ENCODE assay signal across 8 cellular contexts in the genomic region with DNA sequence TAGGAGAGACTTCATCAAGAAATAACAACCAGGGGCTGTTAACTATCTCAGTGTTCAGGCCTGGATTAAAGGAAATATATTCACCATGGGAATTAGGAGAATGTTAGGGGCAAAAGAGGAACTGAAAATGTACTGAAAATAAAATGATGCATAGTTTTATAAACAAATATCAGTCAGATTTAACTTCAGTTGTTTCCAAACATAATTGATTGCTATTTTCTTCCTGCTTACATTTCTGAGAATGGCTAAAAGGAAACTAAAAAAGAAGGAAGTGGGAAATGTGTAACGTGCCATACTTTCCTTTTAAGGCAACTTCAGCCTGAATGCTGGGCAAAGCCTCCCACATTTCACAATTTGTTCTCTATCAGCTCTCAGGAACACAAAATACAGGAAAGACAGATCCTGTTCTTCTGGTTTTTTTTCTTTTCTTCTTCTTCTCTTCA.
A peak's percentile ranks its signal among the peaks of the same experiment; 100 is the strongest.
DNase-seq lines count a peak whose midpoint lies in the region; ATAC-seq and TF ChIP-seq lines count a peak whose summit lies in the region.

No MANE protein-coding gene starts in this region.

- H3K4me1 ChIP-seq in right cardiac atrium (ENCODE audit: control insufficient read depth, insufficient read depth, low read length), result peaks cover 1% of the 10 kb centered on the region
- peaks cover 20 to 74% (median 41%) of the 10 kb centered on the region in 4 donors for H3K4me1 ChIP-seq in stomach

- H3K27me3 ChIP-seq in right cardiac atrium (ENCODE audit: control insufficient read depth, insufficient read depth), result no peaks in the 10 kb centered on the region
- no peaks in the 10 kb centered on the region for H3K27me3 ChIP-seq in stomach

- no peaks in the 10 kb centered on the region for H3K27me3 Mint-ChIP-seq in activated T-helper 1 cell treated with anti-CD3 and anti-CD28 coated beads, Interleukin-12 subunit alpha, Interleukin-12 subunit beta, Interleukin-2, Interleukin-4 antibody, amounts not matched to agents 30 ng/mL and 10 ng/mL and 1 ng/mL, durations not matched to agents 14 hours and 24 hours and 36 hours (ENCODE audit: insufficient read depth)

- DNase-seq in HPDE6-E6E7 (ENCODE audit: extremely low spot score), result peak; percentile 43
- no peak for DNase-seq in activated T-helper 1 cell treated with anti-CD3 and anti-CD28 coated beads, Interleukin-12 subunit alpha, Interleukin-12 subunit beta, Interleukin-2, Interleukin-4 antibody, amounts not matched to agents 30 ng/mL and 10 ng/mL and 1 ng/mL, durations not matched to agents 14 hours and 24 hours and 36 hours (ENCODE audit: low spot score)
- DNase-seq in right cardiac atrium, result no peak
- no peak for DNase-seq in stomach
- DNase-seq in NCI-H524 (lab: John Stamatoyannopoulos, UW), result no peak
- DNase-seq in LoVo (ENCODE audit: low spot score), result no peak
- no peak for DNase-seq in UCSD-AML1 (lab: John Stamatoyannopoulos, UW; ENCODE audit: unreplicated experiment)

- H3K27ac Mint-ChIP-seq in activated T-helper 1 cell treated with anti-CD3 and anti-CD28 coated beads, Interleukin-12 subunit alpha, Interleukin-12 subunit beta, Interleukin-2, Interleukin-4 antibody, amounts not matched to agents 30 ng/mL and 10 ng/mL and 1 ng/mL, durations not matched to agents 14 hours and 24 hours and 36 hours, result no peak overlapping the region

- no peak for TF ChIP-seq CTCF in stomach (IDR thresholded peaks at IDR 0.05)

- intact Hi-C loops in activated T-helper 1 cell treated with anti-CD3 and anti-CD28 coated beads, Interleukin-12 subunit alpha, Interleukin-12 subunit beta, Interleukin-2, Interleukin-4 antibody, amounts not matched to agents 30 ng/mL and 10 ng/mL and 1 ng/mL, durations not matched to agents 14 hours and 24 hours and 36 hours (cut with micrococcal nuclease), result loop anchor here (5.0 kb wide), 1 partner anchor 79 kb away; no protein-coding TSS in a partner anchor
- intact Hi-C loops in right cardiac atrium (cut with DNase I) (no loop called here), stomach (cut with DNase I; ENCODE audit: low total_unique reads) (no loop called here)

- H3K4me3 ChIP-seq in right cardiac atrium (ENCODE audit: low read length) (no peak overlapping the region), stomach (no peak overlapping the region)

- no peak overlapping the region for H3K27ac ChIP-seq in right cardiac atrium (ENCODE audit: low read length)
- peak overlapping the region in 4 of 5 donors; percentile 68 to 85 (median 78) for H3K27ac ChIP-seq in stomach

- peaks cover 58% of the 10 kb centered on the region for H3K4me1 Mint-ChIP-seq in activated T-helper 1 cell treated with anti-CD3 and anti-CD28 coated beads, Interleukin-12 subunit alpha, Interleukin-12 subunit beta, Interleukin-2, Interleukin-4 antibody, amounts not matched to agents 30 ng/mL and 10 ng/mL and 1 ng/mL, durations not matched to agents 14 hours and 24 hours and 36 hours (ENCODE audit: low read depth)

- H3K36me3 Mint-ChIP-seq in activated T-helper 1 cell treated with anti-CD3 and anti-CD28 coated beads, Interleukin-12 subunit alpha, Interleukin-12 subunit beta, Interleukin-2, Interleukin-4 antibody, amounts not matched to agents 30 ng/mL and 10 ng/mL and 1 ng/mL, durations not matched to agents 14 hours and 24 hours and 36 hours (ENCODE audit: low read depth), result peaks cover 2% of the 10 kb centered on the region

- H3K36me3 ChIP-seq in stomach, result no peaks in the 10 kb centered on the region

- ATAC-seq in right cardiac atrium (peak; percentile 81 to 83), GM21423 (IDR thresholded peaks at IDR 0.05; ENCODE audit: unreplicated experiment) (no peak)

- no peak for TF ChIP-seq POLR2A in stomach (IDR thresholded peaks at IDR 0.05)

- no peaks in the 10 kb centered on the region for H3K9me3 Mint-ChIP-seq in activated T-helper 1 cell treated with anti-CD3 and anti-CD28 coated beads, Interleukin-12 subunit alpha, Interleukin-12 subunit beta, Interleukin-2, Interleukin-4 antibody, amounts not matched to agents 30 ng/mL and 10 ng/mL and 1 ng/mL, durations not matched to agents 14 hours and 24 hours and 36 hours

- H3K9me3 ChIP-seq in right cardiac atrium (ENCODE audit: control insufficient read depth, low read length) (no peaks in the 10 kb centered on the region), stomach (no peaks in the 10 kb centered on the region)

- TF ChIP-seq EP300 in stomach (IDR thresholded peaks at IDR 0.05), result no peak

- H3K4me3 Mint-ChIP-seq in activated T-helper 1 cell treated with anti-CD3 and anti-CD28 coated beads, Interleukin-12 subunit alpha, Interleukin-12 subunit beta, Interleukin-2, Interleukin-4 antibody, amounts not matched to agents 30 ng/mL and 10 ng/mL and 1 ng/mL, durations not matched to agents 14 hours and 24 hours and 36 hours, result peak overlapping the region; percentile 11

- WGBS in right cardiac atrium, result 23% methylated on average over 1 of the region's 1 CpG
- 2 to 4% (median 3%) methylated on average over 1 of the region's 1 CpG for WGBS in stomach, 5 donors
